In genomic region chr12:94123127-94123526, GRCh38 we compare ENCODE assay signal across 12 cellular contexts. TPM values are rescaled to one million over a fixed set of nuclear protein-coding genes. Genes with fewer than 3 reads are reported as not detected.
DNase-seq lines count a peak whose midpoint lies in the region.
"Had no signal": no experiment of that assay in that cellular context is flagged by ENCODE, and none has a peak within 500 bp of the region (broad histone marks: within the 10 kb centered on the region; RNA-seq: fewer than 3 reads in every experiment).

No MANE protein-coding gene starts in this region.

- no peak overlapping the region for H2BK15ac ChIP-seq in mesendoderm (replicated peaks; ENCODE audit: low read depth)

- H3K79me2 ChIP-seq in Karpas-422 (ENCODE audit: low read length) (no peaks in the 10 kb centered on the region), mesendoderm (ENCODE audit: control insufficient read depth, insufficient read depth, low read length) (no peaks in the 10 kb centered on the region)

- peak; percentile 62 for DNase-seq in CD1c-positive myeloid dendritic cell (ENCODE audit: extremely low spot score)
- peak; percentile 49 for DNase-seq in GF-D8 (lab: John Stamatoyannopoulos, UW)
- DNase-seq in SKM-1 (lab: John Stamatoyannopoulos, UW; ENCODE audit: unreplicated experiment) = peak; percentile 16
- DNase-seq in islet precursor cell = peak; percentile 44
- no peak for DNase-seq in Karpas-422
- no peak for DNase-seq in globus pallidus (ENCODE audit: low spot score)
- no peak for DNase-seq in NCI-H446 (lab: John Stamatoyannopoulos, UW)
- no peak for DNase-seq in mesendoderm
- DNase-seq: activated naive CD4-positive, alpha-beta T cell treated with anti-CD3 and anti-CD28 coated beads for 36 hours; CD4-positive, alpha-beta T cell; stimulated activated CD4-positive, alpha-beta T cell treated with anti-CD3 and anti-CD28 coated beads, Interleukin-2, amount 100 ng/mL, for 48 hours; SW 1271 had no signal

- no peak overlapping the region for H4K5ac ChIP-seq in mesendoderm (ENCODE audit: low read length)

- no CpG with 5 or more reads among the region's 2 CpGs for WGBS in mesendoderm (ENCODE audit: extremely low coverage, insufficient coverage, low lambda C conversion rate)

- H3K9ac ChIP-seq in Karpas-422 (ENCODE audit: low read length) = no peak overlapping the region
- no peak overlapping the region for H3K9ac ChIP-seq in mesendoderm (ENCODE audit: low read length)

- no peak overlapping the region for H2BK5ac ChIP-seq in mesendoderm (ENCODE audit: low read length)

- no peaks in the 10 kb centered on the region for H3K9me2 ChIP-seq in Karpas-422 (replicated peaks; ENCODE audit: insufficient read depth, low read length)

- H2AFZ ChIP-seq in Karpas-422 (ENCODE audit: low read length) = no peak overlapping the region

- H3K18ac ChIP-seq in mesendoderm (ENCODE audit: low read length) = no peak overlapping the region

- H3K36me3 ChIP-seq in Karpas-422 (ENCODE audit: insufficient read depth, low read length) = no peaks in the 10 kb centered on the region
- H3K36me3 ChIP-seq in mesendoderm (ENCODE audit: control insufficient read depth, insufficient read depth, low read length) = no peaks in the 10 kb centered on the region

- H3K4me3 ChIP-seq in Karpas-422 (ENCODE audit: low read length) (no peak overlapping the region), mesendoderm (ENCODE audit: low read length) (no peak overlapping the region)

- no peak overlapping the region for H3K56ac ChIP-seq in mesendoderm (ENCODE audit: low read length)

- H4K20me1 ChIP-seq in Karpas-422 (ENCODE audit: insufficient read depth, low read depth, low read length) = no peaks in the 10 kb centered on the region

- H3K27me3 ChIP-seq in Karpas-422 (ENCODE audit: low read length) = no peaks in the 10 kb centered on the region
- no peaks in the 10 kb centered on the region for H3K27me3 ChIP-seq in mesendoderm (ENCODE audit: insufficient read depth, low read length, poor library complexity)

- no peaks in the 10 kb centered on the region for H3K9me3 ChIP-seq in Karpas-422 (ENCODE audit: low read length)

- H2BK120ac ChIP-seq in mesendoderm (ENCODE audit: low read depth, low read length) = no peak overlapping the region

- H4K8ac ChIP-seq in mesendoderm (ENCODE audit: low read depth, low read length) = no peak overlapping the region

- H3K4me2 ChIP-seq in Karpas-422 (ENCODE audit: low read depth, low read length, poor library complexity, severe bottlenecking) (no peak overlapping the region), mesendoderm (ENCODE audit: low read length) (no peak overlapping the region)

- H3K4me1 ChIP-seq in Karpas-422 (ENCODE audit: low read length) (peaks cover 12% of the 10 kb centered on the region), mesendoderm (ENCODE audit: control insufficient read depth, low read depth, low read length) (no peaks in the 10 kb centered on the region)

- no peak overlapping the region for H2AK5ac ChIP-seq in mesendoderm (ENCODE audit: low read length)

- no peaks in the 10 kb centered on the region for H3K79me1 ChIP-seq in mesendoderm (ENCODE audit: low read length)

- H3K27ac ChIP-seq in Karpas-422 (ENCODE audit: low read length) (no peak overlapping the region), mesendoderm (ENCODE audit: low read depth, low read length) (no peak overlapping the region)

- H3K23ac ChIP-seq in mesendoderm (ENCODE audit: low read length) = no peak overlapping the region

- no peak overlapping the region for H3K4ac ChIP-seq in mesendoderm (ENCODE audit: low read depth, low read length)

RNA-seq across cellular contexts. Expression of gene PLXNC1, which starts 25.2 kb away (rescaled TPM):
- 7.9 and 11.9 TPM in 2 replicates for total RNA-seq in Karpas-422 (2014; rRNA removed; shearing (Covaris generic); ENCODE audit: low replicate concordance)
- polyA plus RNA-seq in mesendoderm (2013, experiment 1 of 2) = 0.79 TPM
- polyA plus RNA-seq in mesendoderm (2013, experiment 2 of 2) = 0.85 TPM

Comparison
In these comparisons a context has a peak if more than half of its experiments do, and no peak if none do; other contexts are left out.
1. DNase-seq: peak in CD1c-positive myeloid dendritic cell (single experiment), GF-D8 (single experiment), SKM-1 (single experiment) and islet precursor cell (single experiment); none in Karpas-422 (single experiment), globus pallidus (single experiment), NCI-H446 (0 of 2) and mesendoderm (single experiment).